26 cellular contexts compared by ENCODE assay signal in genomic region chr14:99058542-99058941, GRCh38.
"Had no signal": no experiment of that assay in that cellular context is flagged by ENCODE, and none has a peak within 500 bp of the region (broad histone marks: within the 10 kb centered on the region; RNA-seq: fewer than 3 reads in every experiment).

No MANE protein-coding gene starts in this region.

- H3K27me3 ChIP-seq: stomach, suprapubic skin, testis, thyroid gland, tibial artery, tibial nerve, transverse colon, upper lobe of left lung, upper lobe of right lung, uterus, vagina had no signal

- DNase-seq: stimulated activated CD4-positive, alpha-beta T cell treated with anti-CD3 and anti-CD28 coated beads, Interleukin-2, amount 100 ng/mL, for 48 hours; stimulated activated CD4-positive, alpha-beta T cell treated with anti-CD3 and anti-CD28 coated beads, Interleukin-4, amount 100 ng/mL, for 1 hour; stimulated activated CD4-positive, alpha-beta T cell treated with anti-CD3 and anti-CD28 coated beads, Interleukin-4, amount 100 ng/mL, for 24 hours; stimulated activated CD4-positive, alpha-beta T cell treated with anti-CD3 and anti-CD28 coated beads, Interleukin-4, amount 100 ng/mL, for 4 hours; stimulated activated CD8-positive, alpha-beta memory T cell treated with anti-CD3 and anti-CD28 coated beads, Interleukin-4, amount 100 ng/mL, for 48 hours; stimulated activated naive B cell treated with anti-CD40 and anti-IgM and Interleukin-4, amounts not matched to agents 10 μg/mL and 1 μg/mL and 100 μg/mL, for 72 hours; stimulated activated naive CD4-positive, alpha-beta T cell; stimulated activated naive CD4-positive, alpha-beta T cell treated with Interleukin-2 at 50 U/mL for 16 hours; stimulated activated naive CD8-positive, alpha-beta T cell treated with anti-CD3 and anti-CD28 coated beads, Interleukin-15, amount 100 ng/mL, for 72 hours; stimulated activated naive CD8-positive, alpha-beta T cell treated with anti-CD3 and anti-CD28 coated beads, Interleukin-15, Interleukin-2, amounts not matched to agents 100 U/mL and 50 U/mL, for 24 hours; stomach; substantia nigra; testis; thyroid gland; tibial artery; transverse colon; trophoblast cell; upper lobe of left lung; upper lobe of right lung; uterus had no signal

- H3K27ac ChIP-seq: stomach, suprapubic skin, testis, thoracic aorta, thyroid gland, tibial artery, tibial nerve, transverse colon, upper lobe of left lung, upper lobe of right lung, uterus, vagina had no signal

- H3K4me3 ChIP-seq: stomach, suprapubic skin, testis, thoracic aorta, thyroid gland, tibial artery, tibial nerve, transverse colon, upper lobe of left lung, upper lobe of right lung, uterus, vagina had no signal

- H3K36me3 ChIP-seq: stomach, suprapubic skin, thoracic aorta, thyroid gland, tibial artery, tibial nerve, transverse colon, upper lobe of left lung, upper lobe of right lung, uterus, vagina had no signal

- H3K9me3 ChIP-seq: suprapubic skin, testis, thoracic aorta, thyroid gland, tibial artery, transverse colon, upper lobe of right lung, uterus, vagina had no signal

- ATAC-seq: stimulated activated effector memory CD8-positive, alpha-beta T cell treated with anti-CD3 and anti-CD28 coated beads, Interleukin-12 subunit alpha, Interleukin-12 subunit beta, amount 100 ng/mL, for 72 hours; stimulated activated memory B cell treated with anti-CD40 and anti-IgM and Interleukin-4, amounts not matched to agents 10 μg/mL and 1 μg/mL and 100 μg/mL, for 72 hours; stimulated activated naive B cell treated with anti-CD40 and anti-IgM and Interleukin-4, amounts not matched to agents 10 μg/mL and 1 μg/mL and 100 μg/mL, for 72 hours; stimulated activated naive CD8-positive, alpha-beta T cell treated with anti-CD3 and anti-CD28 coated beads, Interleukin-15, amount 100 ng/mL, for 72 hours; stimulated activated naive CD8-positive, alpha-beta T cell treated with anti-CD3 and anti-CD28 coated beads, Interleukin-15, Interleukin-2, amounts not matched to agents 100 U/mL and 50 U/mL, for 24 hours; upper lobe of right lung had no signal

- H3K4me1 ChIP-seq: stomach, suprapubic skin, testis, thyroid gland, tibial artery, tibial nerve, transverse colon, upper lobe of left lung, upper lobe of right lung, uterus had no signal
